In genomic region chr17:7561028-7561575, GRCh38 we compare ENCODE assay signal across 8 cellular contexts. TPM values are rescaled to one million over a fixed set of nuclear protein-coding genes. Genes with fewer than 3 reads are reported as not detected.
DNase-seq lines count a peak whose midpoint lies in the region; ATAC-seq and FAIRE-seq lines count a peak whose summit lies in the region.

No MANE protein-coding gene starts in this region.

- FAIRE-seq in A204.1 (lab: Jason Lieb, UNC) = peak; percentile 56

- peak overlapping the region; percentile 95 for H3K27ac ChIP-seq in cingulate gyrus (ENCODE audit: low read depth, low read length)

- intact Hi-C loops in left colon (cut with DNase I, micrococcal nuclease) = loop anchor here in 1 of 2 donors (2.0 kb wide), 1 partner anchor 46 kb away; no protein-coding TSS in a partner anchor

- ATAC-seq in GM18519 (IDR thresholded peaks at IDR 0.05; ENCODE audit: low FRiP score, unreplicated experiment) (peak; percentile 39), HG03175 (IDR thresholded peaks at IDR 0.05; ENCODE audit: unreplicated experiment) (peak; percentile 46), left colon (peak; percentile 57)

- DNase-seq in NCI-H446 treated with DMSO at 0.1 percent for 48 hours (lab: John Stamatoyannopoulos, UW) (peak; percentile 63), left colon (peak; percentile 94 to 96)
- DNase-seq in activated CD4-positive, alpha-beta T cell treated with anti-CD3 and anti-CD28 coated beads for 48 hours = peak; percentile 92
- peak; percentile 88 for DNase-seq in stimulated activated CD4-positive, alpha-beta T cell treated with anti-CD3 and anti-CD28 coated beads, Interleukin-1b, Interleukin-23, amount 100 ng/mL, for 48 hours

RNA-seq across cellular contexts. Expression of gene SENP3, which starts 0.6 kb away (rescaled TPM):
- 10 to 100 TPM; 30.9 to 34.1 TPM for total RNA-seq in left colon

RNA-seq across cellular contexts. Expression of gene TNFSF13, which starts 2.6 kb away (rescaled TPM):
- 100 to 1,000 TPM in 1 of 2 donors, 10 to 100 TPM in 1; 77.2 to 121 TPM for total RNA-seq in left colon

RNA-seq across cellular contexts. Expression of gene TNFSF12, which starts 12.2 kb away (rescaled TPM):
- 10 to 100 TPM in 1 of 2 donors, 1 to 10 TPM in 1; 9.8 to 17.3 TPM for total RNA-seq in left colon

RNA-seq across cellular contexts. Expression of gene CD68, which starts 18.3 kb away (rescaled TPM):
- total RNA-seq in left colon = 10 to 100 TPM; 35.0 to 74.0 TPM

RNA-seq across cellular contexts. Expression of gene MPDU1, which starts 22.6 kb away (rescaled TPM):
- total RNA-seq in left colon = 10 to 100 TPM; 79.2 to 89.6 TPM

Comparison
In these comparisons a context has a peak if more than half of its experiments do, and no peak if none do; other contexts are left out.
1. Peak in every context shown above with its lines: DNase-seq, ATAC-seq and H3K27ac ChIP-seq.